In the genomic region with DNA sequence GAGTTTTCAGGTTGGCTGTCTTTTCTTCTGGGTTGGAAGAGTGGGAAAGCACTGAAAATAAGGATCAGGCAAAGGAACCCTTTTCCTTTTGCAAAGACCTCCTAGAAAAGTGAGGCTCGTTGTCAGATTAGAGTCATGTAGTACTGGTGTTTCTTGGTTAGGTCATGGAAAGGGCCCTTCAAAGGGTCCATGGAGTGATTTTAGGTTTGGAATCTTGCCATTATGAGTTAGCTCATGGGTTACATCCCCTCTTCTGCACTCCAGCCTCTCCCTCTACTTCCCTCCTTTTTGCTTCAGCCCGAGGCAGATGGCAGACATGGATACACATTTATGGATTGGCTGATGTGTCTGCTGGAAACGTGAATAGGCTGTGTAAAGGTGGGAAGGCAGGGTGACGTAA, we compare ENCODE assay signal across 30 cellular contexts. TPM values are rescaled to one million over a fixed set of nuclear protein-coding genes. Genes with fewer than 3 reads are reported as not detected.
"Had no signal": no experiment of that assay in that cellular context is flagged by ENCODE, and none has a peak within 500 bp of the region (broad histone marks: within the 10 kb centered on the region; RNA-seq: fewer than 3 reads in every experiment).

No MANE protein-coding gene starts in this region.

- H3K9me3 ChIP-seq: ascending aorta had no signal

- H3K27me3 ChIP-seq: ascending aorta, cardiac muscle cell had no signal

- H3K4me3 ChIP-seq: ascending aorta, cardiac muscle cell had no signal

- DNase-seq: activated B cell treated with CpG ODN at 0.5 μM for 24 hours; activated CD4-positive, alpha-beta memory T cell treated with anti-CD3 and anti-CD28 coated beads for 36 hours; activated CD4-positive, alpha-beta T cell treated with anti-CD3 and anti-CD28 coated beads for 4 hours; activated CD4-positive, alpha-beta T cell treated with anti-CD3 and anti-CD28 coated beads, Interleukin-2, amount 10 ng/mL, durations not matched to agents 24 days and 14 days; activated CD4-positive, alpha-beta T cell treated with anti-CD3 and anti-CD28 coated beads, Interleukin-2, amount 50 U/mL, for 1 hour; activated CD4-positive, alpha-beta T cell treated with anti-CD3 and anti-CD28 coated beads, Interleukin-2, amount 50 U/mL, for 4 hours; activated CD4-positive, CD25-positive, alpha-beta regulatory T cell treated with anti-CD3 and anti-CD28 coated beads, Interleukin-2, amount 50 U/mL, for 72 hours; activated CD8-positive, alpha-beta memory T cell treated with anti-CD3 and anti-CD28 coated beads, Interleukin-2, amount 50 U/mL, for 4 hours; activated CD8-positive, alpha-beta T cell treated with anti-CD3 and anti-CD28 coated beads for 36 hours; activated effector memory CD4-positive, alpha-beta T cell treated with anti-CD3 and anti-CD28 coated beads, Interleukin-2, amount 50 U/mL, for 16 hours; activated naive CD4-positive, alpha-beta T cell treated with anti-CD3 and anti-CD28 coated beads, Interleukin-2, amount 10 ng/mL, durations not matched to agents 7 days and 5 days; activated naive CD4-positive, alpha-beta T cell treated with Interleukin-2 at 50 U/mL for 16 hours; activated naive CD8-positive, alpha-beta T cell treated with anti-CD3 and anti-CD28 coated beads, Interleukin-2, amount 10 ng/mL, durations not matched to agents 7 days and 5 days; activated naive CD8-positive, alpha-beta T cell treated with anti-CD3 and anti-CD28 coated beads, Interleukin-2, amount 50 U/mL, for 24 hours; activated T-cell treated with anti-CD3 and anti-CD28 coated beads for 4 hours; activated T-cell treated with anti-CD3 and anti-CD28 coated beads, Interleukin-2, amount 50 U/mL, for 1 hour; activated T-cell treated with anti-CD3 and anti-CD28 coated beads, Interleukin-2, amount 50 U/mL, for 4 hours; activated T-cell treated with anti-CD3 and anti-CD28 coated beads, Interleukin-2, amount 50 U/mL, for 72 hours; amygdala; anterior cingulate cortex; caudate nucleus; cerebellar nuclear complex; T-helper 1 cell; T-helper 2 cell; T-helper 9 cell had no signal

- H3K4me1 ChIP-seq: ascending aorta had no signal

- H3K27ac ChIP-seq: ascending aorta, cardiac muscle cell, VCaP had no signal

- H3K36me3 ChIP-seq: ascending aorta, cardiac muscle cell had no signal

RNA-seq across cellular contexts. Expression of a gene that starts 47.0 kb away (rescaled TPM):
- total RNA-seq: activated CD4-positive, alpha-beta T cell treated with anti-CD3 and anti-CD28 coated beads, Interleukin-2, amount 10 ng/mL, durations not matched to agents 24 days and 14 days; activated CD8-positive, alpha-beta memory T cell treated with anti-CD3 and anti-CD28 coated beads for 36 hours; activated naive CD8-positive, alpha-beta T cell treated with anti-CD3 and anti-CD28 coated beads, Interleukin-2, amount 10 ng/mL, durations not matched to agents 7 days and 5 days; activated T-helper 1 cell treated with anti-CD3 and anti-CD28 coated beads, Interleukin-12 subunit alpha, Interleukin-12 subunit beta, Interleukin-2, Interleukin-4 antibody, amounts not matched to agents 30 ng/mL and 10 ng/mL and 1 ng/mL, durations not matched to agents 14 hours and 24 hours and 36 hours had no signal
